8 cellular contexts compared by ENCODE assay signal in the genomic region with DNA sequence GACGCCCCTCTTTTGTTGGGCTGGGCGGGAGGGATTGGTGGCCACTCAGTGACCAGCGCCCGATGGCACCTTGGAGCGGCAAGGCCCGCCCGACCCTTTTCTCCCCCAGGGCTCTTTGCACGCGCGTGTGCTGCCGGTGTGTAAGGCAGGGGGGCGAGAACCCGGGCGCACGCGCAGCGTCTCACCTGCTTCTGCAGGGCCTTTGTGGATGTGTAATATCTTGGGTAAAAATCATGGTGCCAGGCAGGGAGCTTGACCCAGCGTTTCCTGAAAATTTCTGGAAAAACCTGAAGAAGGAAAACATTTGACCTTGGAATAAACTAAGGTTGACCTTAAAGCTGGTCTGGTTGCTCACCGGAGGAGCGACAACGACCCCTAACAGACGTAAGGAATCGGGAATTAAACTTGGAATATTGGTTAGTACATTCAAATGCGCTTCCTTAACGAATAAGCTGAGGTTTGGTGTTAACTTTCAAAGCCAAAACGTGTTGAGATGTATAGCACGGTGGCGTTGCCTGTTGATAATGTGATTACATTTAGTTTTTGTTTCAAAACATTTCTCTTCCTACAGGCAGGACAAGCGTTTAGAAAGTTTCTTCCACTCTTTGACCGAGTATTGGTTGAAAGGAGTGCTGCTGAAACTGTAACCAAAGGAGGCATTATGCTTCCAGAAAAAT. TPM values are rescaled to one million over a fixed set of nuclear protein-coding genes. Genes with fewer than 3 reads are reported as not detected.
DNase-seq lines count a peak whose midpoint lies in the region; ATAC-seq, FAIRE-seq and TF ChIP-seq lines count a peak whose summit lies in the region.

No MANE protein-coding gene starts in this region.

- TF ChIP-seq CTCF in A549 (IDR thresholded peaks at IDR 0.05), result no peak
- TF ChIP-seq CTCF in WTC11 (IDR thresholded peaks at IDR 0.05), result no peak
- TF ChIP-seq CTCF in foreskin fibroblast (IDR thresholded peaks at IDR 0.05; ENCODE audit: low read depth, low read length), result no peak
- no peak for TF ChIP-seq CTCF in progenitor cell of endocrine pancreas (IDR thresholded peaks at IDR 0.05; ENCODE audit: unreplicated experiment)

- FAIRE-seq in A549 (lab: Jason Lieb, UNC), result no peak

- no peak for TF ChIP-seq RAD21 in A549 (conservative IDR thresholded peaks at IDR 0.05 in 1 of 2, IDR thresholded peaks at IDR 0.05 in 1 of 2)

- peak overlapping the region; percentile 78 for H3K4me2 ChIP-seq in A549

- H3K27me3 Mint-ChIP-seq in WTC11 (ENCODE audit: low read depth) (no peaks in the 10 kb centered on the region; the same call in 1 of the 2 replicates), progenitor cell of endocrine pancreas (no peaks in the 10 kb centered on the region)

- POLR2A ChIA-PET in A549 (lab: Yijun Ruan, JAX) (interaction anchor here (0.6 to 3.7 kb wide), 14 partner anchors 11 to 863 kb away, joined by 3 to 57 read pairs (median 7); a partner anchor contains a TSS), WTC11 (lab: Charles Lee) (interaction anchor here (0.8 to 5.0 kb wide), 13 partner anchors 10 to 172 kb away, joined by 3 to 64 read pairs (median 6); a partner anchor contains a TSS)

- DNase-seq in A549 (ENCODE audit: low read depth in 1 of 2, low spot score in 1 of 2) (no peak), WTC11 (ENCODE audit: low spot score) (no peak), foreskin fibroblast (no peak), progenitor cell of endocrine pancreas (ENCODE audit: low spot score, unreplicated experiment) (no peak), mucosa of gallbladder (ENCODE audit: low spot score) (no peak)

- H3K4me1 ChIP-seq in A549, result peaks cover 40% of the 10 kb centered on the region

- no peak for TF ChIP-seq EP300 in A549 (IDR thresholded peaks at IDR 0.05)

- CTCF ChIA-PET in A549 (lab: Yijun Ruan, JAX), result interaction anchor here (0.7 to 1.2 kb wide), 2 partner anchors 13 to 34 kb away, joined by 3 read pairs; no protein-coding TSS in a partner anchor
- CTCF ChIA-PET in WTC11 (lab: Charles Lee), result no interaction called here

- peak overlapping the region; percentile 87 to 99 for H3K27ac ChIP-seq in A549

- H3K36me3 Mint-ChIP-seq in WTC11, result peaks cover 82% of the 10 kb centered on the region
- H3K36me3 Mint-ChIP-seq in progenitor cell of endocrine pancreas (ENCODE audit: insufficient read depth), result peaks cover 27% of the 10 kb centered on the region

- no peak for TF ChIP-seq POLR2A in A549 (IDR thresholded peaks at IDR 0.05; ENCODE audit: low read length)

- H3K4me1 Mint-ChIP-seq in WTC11, result peaks cover 47% of the 10 kb centered on the region
- peaks cover 37% of the 10 kb centered on the region for H3K4me1 Mint-ChIP-seq in progenitor cell of endocrine pancreas (ENCODE audit: low read depth)

- H3K9me3 Mint-ChIP-seq in WTC11, result no peaks in the 10 kb centered on the region
- no peaks in the 10 kb centered on the region for H3K9me3 Mint-ChIP-seq in progenitor cell of endocrine pancreas (ENCODE audit: low read depth)

- 3% methylated on average over 24 of the region's 30 CpGs for WGBS in A549 (ENCODE audit: missing lambda C conversion rate)

- no peaks in the 10 kb centered on the region for H3K9me3 ChIP-seq in A549

- ATAC-seq in A549 (no peak; a peak in 1 of 6 replicates), GM18511 (IDR thresholded peaks at IDR 0.05; ENCODE audit: unreplicated experiment) (peak; percentile 11), HG03066 (IDR thresholded peaks at IDR 0.05; ENCODE audit: low read depth, unreplicated experiment) (peak; percentile 4), WTC11 (no peak), GM19467 (IDR thresholded peaks at IDR 0.05; ENCODE audit: unreplicated experiment) (no peak)

- H3K4me3 ChIP-seq in A549 (peak overlapping the region; percentile 86), foreskin fibroblast (ENCODE audit: low read depth in 1 of 2, low read length in 2 of 2) (peak overlapping the region; percentile 69 to 92)

- H3K27ac Mint-ChIP-seq in WTC11 (peak overlapping the region; percentile 97), progenitor cell of endocrine pancreas (peak overlapping the region; percentile 97)

- H3K4me3 Mint-ChIP-seq in WTC11 (peak overlapping the region; percentile 91), progenitor cell of endocrine pancreas (ENCODE audit: low read depth) (peak overlapping the region; percentile 97)

TF ChIP-seq in A549, 52 proteins besides CTCF, POLR2A, EP300 and RAD21 (continues in another document):
- no peak for TF ChIP-seq HDAC2 (IDR thresholded peaks at IDR 0.05)
- no peak for TF ChIP-seq GATA3 (IDR thresholded peaks at IDR 0.05; ENCODE audit: borderline replicate concordance)
- TF ChIP-seq KDM5A (IDR thresholded peaks at IDR 0.05), result 0 out of 2 replicates have a peak, but pooled peaks have one; percentile 27
- TF ChIP-seq, protein P1, sequence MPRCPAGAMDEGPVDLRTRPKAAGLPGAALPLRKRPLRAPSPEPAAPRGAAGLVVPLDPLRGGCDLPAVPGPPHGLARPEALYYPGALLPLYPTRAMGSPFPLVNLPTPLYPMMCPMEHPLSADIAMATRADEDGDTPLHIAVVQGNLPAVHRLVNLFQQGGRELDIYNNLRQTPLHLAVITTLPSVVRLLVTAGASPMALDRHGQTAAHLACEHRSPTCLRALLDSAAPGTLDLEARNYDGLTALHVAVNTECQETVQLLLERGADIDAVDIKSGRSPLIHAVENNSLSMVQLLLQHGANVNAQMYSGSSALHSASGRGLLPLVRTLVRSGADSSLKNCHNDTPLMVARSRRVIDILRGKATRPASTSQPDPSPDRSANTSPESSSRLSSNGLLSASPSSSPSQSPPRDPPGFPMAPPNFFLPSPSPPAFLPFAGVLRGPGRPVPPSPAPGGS (IDR thresholded peaks at IDR 0.05), result 0 out of 3 replicates have a peak, but pooled peaks have one; percentile 0
- TF ChIP-seq NFE2L2 (conservative IDR thresholded peaks at IDR 0.05; ENCODE audit: low read length), result no peak
- TF ChIP-seq FOXS1 (CRISPR knock-in tag; IDR thresholded peaks at IDR 0.05), result no peak
- no peak for TF ChIP-seq JUN (IDR thresholded peaks at IDR 0.05)
- TF ChIP-seq PHF8 (IDR thresholded peaks at IDR 0.05; ENCODE audit: borderline replicate concordance, low read depth), result peak; percentile 19; the same call in 1 of the 2 replicates
- TF ChIP-seq FOSB (CRISPR knock-in tag; IDR thresholded peaks at IDR 0.05), result no peak

TF ChIP-seq in WTC11, 78 proteins besides CTCF, POLR2A, EP300 and RAD21 (continues in another document):
- TF ChIP-seq, protein P2, sequence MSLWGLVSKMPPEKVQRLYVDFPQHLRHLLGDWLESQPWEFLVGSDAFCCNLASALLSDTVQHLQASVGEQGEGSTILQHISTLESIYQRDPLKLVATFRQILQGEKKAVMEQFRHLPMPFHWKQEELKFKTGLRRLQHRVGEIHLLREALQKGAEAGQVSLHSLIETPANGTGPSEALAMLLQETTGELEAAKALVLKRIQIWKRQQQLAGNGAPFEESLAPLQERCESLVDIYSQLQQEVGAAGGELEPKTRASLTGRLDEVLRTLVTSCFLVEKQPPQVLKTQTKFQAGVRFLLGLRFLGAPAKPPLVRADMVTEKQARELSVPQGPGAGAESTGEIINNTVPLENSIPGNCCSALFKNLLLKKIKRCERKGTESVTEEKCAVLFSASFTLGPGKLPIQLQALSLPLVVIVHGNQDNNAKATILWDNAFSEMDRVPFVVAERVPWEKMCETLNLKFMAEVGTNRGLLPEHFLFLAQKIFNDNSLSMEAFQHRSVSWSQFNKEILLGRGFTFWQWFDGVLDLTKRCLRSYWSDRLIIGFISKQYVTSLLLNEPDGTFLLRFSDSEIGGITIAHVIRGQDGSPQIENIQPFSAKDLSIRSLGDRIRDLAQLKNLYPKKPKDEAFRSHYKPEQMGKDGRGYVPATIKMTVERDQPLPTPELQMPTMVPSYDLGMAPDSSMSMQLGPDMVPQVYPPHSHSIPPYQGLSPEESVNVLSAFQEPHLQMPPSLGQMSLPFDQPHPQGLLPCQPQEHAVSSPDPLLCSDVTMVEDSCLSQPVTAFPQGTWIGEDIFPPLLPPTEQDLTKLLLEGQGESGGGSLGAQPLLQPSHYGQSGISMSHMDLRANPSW (CRISPR knock-in tag; conservative IDR thresholded peaks at IDR 0.05; ENCODE audit: low read depth), result no peak

RNA-seq across cellular contexts. Expression of a gene that starts 0.5 kb away (rescaled TPM):
- 286 and 468 TPM in 2 replicates for polyA plus RNA-seq in A549 (2011; rRNA removed)
- 301 and 505 TPM in 2 replicates for polyA plus RNA-seq in A549 (2012; cell fraction: cytosol; rRNA removed)
- polyA plus RNA-seq in A549 (2012; cell fraction: nucleus; rRNA removed), result 52.2 and 83.9 TPM in 2 replicates
- 1,189 to 1,457 TPM (median 1,198 TPM) in 3 replicates for polyA plus RNA-seq in A549 (2017; fragmentation: RNase III; extraction: RNeasy Plus Mini Kit Qiagen cat#74134 plus additional on column Dnase treatment)
- polyA minus RNA-seq in A549 (2011; rRNA and poly(A)+ RNA removed), result 27.4 and 28.4 TPM in 2 replicates
- total RNA-seq in WTC11 (2021), result 333 to 372 TPM (median 366 TPM) in 3 replicates
- total RNA-seq in progenitor cell of endocrine pancreas, result 180 and 185 TPM in 2 replicates
- 115 TPM for total RNA-seq in mucosa of gallbladder

RNA-seq across cellular contexts. Expression of a gene that starts 1.0 kb away (rescaled TPM):
- 767 and 790 TPM in 2 replicates for polyA plus RNA-seq in A549 (2011; rRNA removed)
- polyA plus RNA-seq in A549 (2012; cell fraction: cytosol; rRNA removed), result 369 and 389 TPM in 2 replicates
- polyA plus RNA-seq in A549 (2012; cell fraction: nucleus; rRNA removed), result 233 and 254 TPM in 2 replicates
- 833 to 1,004 TPM (median 882 TPM) in 3 replicates for polyA plus RNA-seq in A549 (2017; fragmentation: RNase III; extraction: RNeasy Plus Mini Kit Qiagen cat#74134 plus additional on column Dnase treatment)
- polyA minus RNA-seq in A549 (2011; rRNA and poly(A)+ RNA removed), result 315 and 357 TPM in 2 replicates
- 995 to 1,024 TPM (median 1,000 TPM) in 3 replicates for total RNA-seq in WTC11 (2021)
- total RNA-seq in progenitor cell of endocrine pancreas, result 403 and 409 TPM in 2 replicates
- total RNA-seq in mucosa of gallbladder, result 221 TPM

RNA-seq across cellular contexts. Expression of a gene that starts 15.2 kb away (rescaled TPM):
- polyA plus RNA-seq in A549 (2011; rRNA removed) (44.2 and 74.7 TPM in 2 replicates), A549 (2017; fragmentation: RNase III; extraction: RNeasy Plus Mini Kit Qiagen cat#74134 plus additional on column Dnase treatment) (57.5 to 64.3 TPM (median 58.1 TPM) in 3 replicates)
- polyA plus RNA-seq in A549 (2012; cell fraction: cytosol; rRNA removed), result 22.4 and 23.9 TPM in 2 replicates
- 5.5 and 8.8 TPM in 2 replicates for polyA plus RNA-seq in A549 (2012; cell fraction: nucleus; rRNA removed)
- 7.3 and 9.9 TPM in 2 replicates for polyA minus RNA-seq in A549 (2011; rRNA and poly(A)+ RNA removed)
- total RNA-seq in WTC11 (2021) (40.8 to 55.7 TPM (median 47.8 TPM) in 3 replicates), progenitor cell of endocrine pancreas (29.8 and 41.4 TPM in 2 replicates), mucosa of gallbladder (16.3 TPM)

RNA-seq across cellular contexts. Expression of a gene that starts 47.3 kb away (rescaled TPM):
- polyA plus RNA-seq in A549 (2011; rRNA removed) (6.1 and 11.2 TPM in 2 replicates), A549 (2017; fragmentation: RNase III; extraction: RNeasy Plus Mini Kit Qiagen cat#74134 plus additional on column Dnase treatment) (22.9 to 25.1 TPM (median 24.3 TPM) in 3 replicates)
- polyA plus RNA-seq in A549 (2012; cell fraction: cytosol; rRNA removed), result 2.1 and 2.8 TPM in 2 replicates
- polyA plus RNA-seq in A549 (2012; cell fraction: nucleus; rRNA removed), result 0.76 and 1.9 TPM in 2 replicates
- 6.6 and 10.3 TPM in 2 replicates for polyA minus RNA-seq in A549 (2011; rRNA and poly(A)+ RNA removed)
- total RNA-seq in WTC11 (2021) (17.7 to 21.7 TPM (median 19.9 TPM) in 3 replicates), progenitor cell of endocrine pancreas (11.0 and 11.8 TPM in 2 replicates), mucosa of gallbladder (22.7 TPM)

Comparison
In these comparisons a context has a peak if more than half of its experiments do, and no peak if none do; other contexts are left out.
1. ATAC-seq: peak in GM18511 (single experiment) and HG03066 (single experiment); none in A549 (0 of 2), WTC11 (single experiment) and GM19467 (single experiment).